In the genomic region with DNA sequence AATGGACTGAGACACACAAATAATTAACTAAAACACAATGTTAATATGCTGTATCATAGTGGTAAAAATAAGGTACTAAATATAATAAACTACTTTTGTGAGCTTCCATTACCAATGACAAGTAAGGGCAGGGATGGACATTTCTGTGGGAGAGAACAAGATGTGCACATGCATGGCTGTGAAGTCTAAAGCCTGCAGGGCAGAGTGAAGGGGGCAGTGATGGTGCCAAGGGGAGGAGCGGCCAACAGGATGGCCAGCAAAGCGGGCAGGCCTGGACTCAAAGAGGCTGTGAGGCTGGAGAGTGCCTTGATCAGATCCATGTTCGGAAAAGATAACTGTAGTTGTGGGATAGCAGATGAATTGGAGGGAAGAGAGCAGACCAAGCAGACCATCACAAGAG, we compare ENCODE assay signal across 19 cellular contexts. TPM values are rescaled to one million over a fixed set of nuclear protein-coding genes. Genes with fewer than 3 reads are reported as not detected.
"Had no signal": no experiment of that assay in that cellular context is flagged by ENCODE, and none has a peak within 500 bp of the region (broad histone marks: within the 10 kb centered on the region; RNA-seq: fewer than 3 reads in every experiment).

No MANE protein-coding gene starts in this region.

- H3K9me3 Mint-ChIP-seq: type B pancreatic cell had no signal

- H3K4me3 ChIP-seq: breast epithelium, esophagus squamous epithelium, gastroesophageal sphincter, hepatocyte, lower lobe of right lung, suprapubic skin, thyroid gland had no signal

- H3K4me1 ChIP-seq: breast epithelium, gastroesophageal sphincter, lower lobe of right lung, suprapubic skin, thyroid gland had no signal

- DNase-seq: central memory CD4-positive, alpha-beta T cell; cortex of kidney; effector memory CD4-positive, alpha-beta T cell; esophagus squamous epithelium; foreskin fibroblast; lower lobe of right lung; mesenchymal stem cell; midbrain; small intestine; stimulated activated CD4-positive, alpha-beta T cell treated with anti-CD3 and anti-CD28 coated beads, Interleukin-4, amount 100 ng/mL, for 24 hours; stimulated activated naive CD4-positive, alpha-beta T cell; thyroid gland had no signal

- H3K27me3 ChIP-seq: breast epithelium, esophagus squamous epithelium, gastroesophageal sphincter, hepatocyte, neutrophil, suprapubic skin, thyroid gland had no signal

- H3K36me3 ChIP-seq: breast epithelium had no signal

- H3K4me3 Mint-ChIP-seq: type B pancreatic cell had no signal

- ATAC-seq: gastroesophageal sphincter had no signal

- H3K27me3 Mint-ChIP-seq: type B pancreatic cell had no signal

- H3K27ac Mint-ChIP-seq: type B pancreatic cell had no signal

- H3K27ac ChIP-seq: breast epithelium, esophagus squamous epithelium, gastroesophageal sphincter, hepatocyte, lower lobe of right lung, neutrophil, suprapubic skin, thyroid gland had no signal

- H3K9me3 ChIP-seq: breast epithelium, esophagus squamous epithelium, gastroesophageal sphincter, lower lobe of right lung, neutrophil, suprapubic skin, thyroid gland had no signal

RNA-seq across cellular contexts. Expression of a gene that starts 47.6 kb away (rescaled TPM):
- total RNA-seq: pulmonary artery endothelial cell had no signal
